1 cellular context compared by ENCODE assay signal in genomic region chr4:154549894-154550790, GRCh38.
TF ChIP-seq lines count a peak whose summit lies in the region.

Gene PLRG1 (minus strand): TSS chr4:154550400. CDS start chr4:154550308, 92 bp downstream.

TF ChIP-seq in K562, 482 proteins besides CTCF, POLR2A, EP300 and RAD21 (continued from another document and continues in another):
- no peak for TF ChIP-seq ZNF318 (IDR thresholded peaks at IDR 0.05; ENCODE audit: borderline replicate concordance in 1 of 2, low read depth in 1 of 2)
- TF ChIP-seq PPARD (CRISPR knock-in tag; IDR thresholded peaks at IDR 0.05), result no peak
- TF ChIP-seq PURB (CRISPR knock-in tag; IDR thresholded peaks at IDR 0.05; ENCODE audit: low read depth), result no peak
- no peak for TF ChIP-seq EZH2 (IDR thresholded peaks at IDR 0.05; ENCODE audit: borderline replicate concordance, low read depth, low read length)
- TF ChIP-seq ZNF184 (CRISPR knock-in tag; IDR thresholded peaks at IDR 0.05), result no peak
- no peak for TF ChIP-seq LEF1 (IDR thresholded peaks at IDR 0.05)
- no peak for TF ChIP-seq ZBTB5 (IDR thresholded peaks at IDR 0.05)
- no peak for TF ChIP-seq ZNF140 (CRISPR knock-in tag; IDR thresholded peaks at IDR 0.05)
- no peak for TF ChIP-seq CBX5 (IDR thresholded peaks at IDR 0.05; ENCODE audit: borderline replicate concordance, low read depth)
- TF ChIP-seq CREB3L1 (IDR thresholded peaks at IDR 0.05; ENCODE audit: borderline replicate concordance, low read depth), result no peak
- TF ChIP-seq ZNF75A (CRISPR knock-in tag; IDR thresholded peaks at IDR 0.05), result no peak
- TF ChIP-seq ZKSCAN3 (CRISPR knock-in tag; IDR thresholded peaks at IDR 0.05), result no peak
- no peak for TF ChIP-seq ZNF444 (CRISPR knock-in tag; IDR thresholded peaks at IDR 0.05)
- TF ChIP-seq ELK3 (CRISPR knock-in tag; IDR thresholded peaks at IDR 0.05), result no peak
- TF ChIP-seq OTX1 (CRISPR knock-in tag; IDR thresholded peaks at IDR 0.05), result no peak
- no peak for TF ChIP-seq MCM5 (IDR thresholded peaks at IDR 0.05; ENCODE audit: low read depth)
- TF ChIP-seq RBM22 (IDR thresholded peaks at IDR 0.05; ENCODE audit: low read depth, low read length, poor library complexity, severe bottlenecking), result no peak
- TF ChIP-seq HNRNPH1 (optimal IDR thresholded peaks at IDR 0.05; ENCODE audit: low read depth, low read length), result no peak
- no peak for TF ChIP-seq SLC30A9 (CRISPR knock-in tag; IDR thresholded peaks at IDR 0.05)
- TF ChIP-seq NCOA4 (IDR thresholded peaks at IDR 0.05; ENCODE audit: partially characterized antibody), result no peak
- TF ChIP-seq PCBP2 (IDR thresholded peaks at IDR 0.05; ENCODE audit: low read depth, low read length, poor library complexity, severe bottlenecking), result no peak
- no peak for TF ChIP-seq ZNF239 (CRISPR knock-in tag; IDR thresholded peaks at IDR 0.05)
- no peak for TF ChIP-seq ZBTB7A (IDR thresholded peaks at IDR 0.05; ENCODE audit: borderline replicate concordance, control insufficient read depth, low read depth, low read length)
- 0 out of 2 replicates have a peak, but pooled peaks have one; percentile 40 for TF ChIP-seq ZEB2 (IDR thresholded peaks at IDR 0.05)
- no peak for TF ChIP-seq CBFA2T2 (conservative IDR thresholded peaks at IDR 0.05)
- TF ChIP-seq NCOR1 (IDR thresholded peaks at IDR 0.05), result no peak
- TF ChIP-seq CTCFL (IDR thresholded peaks at IDR 0.05; ENCODE audit: borderline replicate concordance, insufficient read depth, low read depth, low read length, poor library complexity, severe bottlenecking), result no peak
- TF ChIP-seq ZNF584 (CRISPR knock-in tag; IDR thresholded peaks at IDR 0.05; ENCODE audit: low read depth), result no peak
- no peak for TF ChIP-seq ETV6 (IDR thresholded peaks at IDR 0.05; ENCODE audit: borderline replicate concordance in 1 of 2, low read depth in 2 of 2, low read length in 1 of 2)
- no peak for TF ChIP-seq ETV6 (CRISPR knock-in tag; IDR thresholded peaks at IDR 0.05; ENCODE audit: borderline replicate concordance)
- TF ChIP-seq C11orf30 (IDR thresholded peaks at IDR 0.05; ENCODE audit: low read depth), result peak; percentile 62; the same call in 1 of the 2 replicates
- TF ChIP-seq KDM5B (IDR thresholded peaks at IDR 0.05; ENCODE audit: insufficient replicate concordance, low read depth, low read length), result peak; percentile 83
- TF ChIP-seq MTA3 (IDR thresholded peaks at IDR 0.05; ENCODE audit: borderline replicate concordance), result 0 out of 2 replicates have a peak, but pooled peaks have one; percentile 32
- no peak for TF ChIP-seq IRF9 (tag; IDR thresholded peaks at IDR 0.05)
- no peak for TF ChIP-seq MXI1 (IDR thresholded peaks at IDR 0.05; ENCODE audit: low read depth, low read length)
- TF ChIP-seq ZNF436 (CRISPR knock-in tag; IDR thresholded peaks at IDR 0.05), result no peak
- TF ChIP-seq PRPF4 (IDR thresholded peaks at IDR 0.05; ENCODE audit: insufficient read depth, low read depth, low read length, poor library complexity, severe bottlenecking), result no peak
- TF ChIP-seq TCFL5 (CRISPR knock-in tag; conservative IDR thresholded peaks at IDR 0.05), result no peak
- TF ChIP-seq NFRKB (IDR thresholded peaks at IDR 0.05; ENCODE audit: low read depth), result peak; percentile 75; the same call in 1 of the 2 replicates
- no peak for TF ChIP-seq HMG20A (CRISPR knock-in tag; conservative IDR thresholded peaks at IDR 0.05)
- TF ChIP-seq SNIP1 (IDR thresholded peaks at IDR 0.05; ENCODE audit: low read depth), result no peak
- no peak for TF ChIP-seq ETS2 (tag; IDR thresholded peaks at IDR 0.05; ENCODE audit: borderline replicate concordance, poor library complexity, severe bottlenecking)
- TF ChIP-seq L3MBTL2 (IDR thresholded peaks at IDR 0.05), result no peak; the same call in 1 of the 2 replicates
- TF ChIP-seq CHAMP1 (IDR thresholded peaks at IDR 0.05), result no peak
- peak; percentile 66 for TF ChIP-seq CXXC5 (CRISPR knock-in tag; IDR thresholded peaks at IDR 0.05)
- no peak for TF ChIP-seq ZZZ3 (IDR thresholded peaks at IDR 0.05)
- TF ChIP-seq RAD51 (IDR thresholded peaks at IDR 0.05; ENCODE audit: borderline replicate concordance, low read depth), result no peak
- TF ChIP-seq ZNF699 (CRISPR knock-in tag; IDR thresholded peaks at IDR 0.05; ENCODE audit: insufficient replicate concordance), result no peak
- TF ChIP-seq MIER1 (IDR thresholded peaks at IDR 0.05; ENCODE audit: low read depth), result no peak
- no peak for TF ChIP-seq ZC3H8 (IDR thresholded peaks at IDR 0.05)
- TF ChIP-seq ZNF134 (CRISPR knock-in tag; conservative IDR thresholded peaks at IDR 0.05), result no peak
